Comparison of ENCODE assay signal across 10 cellular contexts in genomic region chrX:11664211-11664888, GRCh38. TPM values are rescaled to one million over a fixed set of nuclear protein-coding genes. Genes with fewer than 3 reads are reported as not detected.
DNase-seq lines count a peak whose midpoint lies in the region; ATAC-seq and TF ChIP-seq lines count a peak whose summit lies in the region.
"Had no signal": no experiment of that assay in that cellular context is flagged by ENCODE, and none has a peak within 500 bp of the region (broad histone marks: within the 10 kb centered on the region; RNA-seq: fewer than 3 reads in every experiment).

No MANE protein-coding gene starts in this region.

- DNase-seq in DMS53 (lab: John Stamatoyannopoulos, UW) (peak; percentile 11), DMS53 treated with DMSO at 0.1 percent for 48 hours (lab: John Stamatoyannopoulos, UW; ENCODE audit: unreplicated experiment) (no peak), cardiac fibroblast (ENCODE audit: low read depth in 2 of 2) (peak; percentile 22 to 24), left kidney (ENCODE audit: low read depth, low spot score) (peak; percentile 38), thoracic aorta (ENCODE audit: low spot score) (no peak), NCI-H510A (lab: John Stamatoyannopoulos, UW) (no peak), NCI-H510A treated with DMSO at 0.1 percent for 48 hours (lab: John Stamatoyannopoulos, UW) (no peak), A172 (ENCODE audit: low spot score) (no peak)
- DNase-seq: NCI-H187; stimulated activated naive CD4-positive, alpha-beta T cell treated with Interleukin-2 at 50 U/mL for 16 hours had no signal

- H3K9me3 ChIP-seq in thoracic aorta: no peaks in the 10 kb centered on the region

- H3K27ac ChIP-seq in thoracic aorta: peak overlapping the region; percentile 53 to 70

- TF ChIP-seq CTCF in cardiac fibroblast (IDR thresholded peaks at IDR 0.05; ENCODE audit: low read depth, low read length): no peak
- TF ChIP-seq CTCF in thoracic aorta (IDR thresholded peaks at IDR 0.05): peak; percentile 5

- H3K4me3 ChIP-seq in cardiac fibroblast (replicated peaks in 1 of 2; ENCODE audit: low read depth in 2 of 2, low read length in 2 of 2) (peak overlapping the region; percentile 45 to 52), thoracic aorta (peak overlapping the region; percentile 73)

- no peak for ATAC-seq in thoracic aorta (ENCODE audit: insufficient number of reproducible peaks, low FRiP score, low read depth)

- H3K36me3 ChIP-seq in thoracic aorta: no peaks in the 10 kb centered on the region

- no peaks in the 10 kb centered on the region for H3K27me3 ChIP-seq in thoracic aorta (replicated peaks; ENCODE audit: insufficient read depth)

- H3K4me1 ChIP-seq in thoracic aorta (ENCODE audit: control insufficient read depth in 1 of 2, low read depth in 2 of 2): no peaks in the 10 kb centered on the region

RNA-seq across cellular contexts. Expression of gene ARHGAP6, which starts 1.4 kb away (rescaled TPM):
- 10 to 100 TPM; 14.6 to 22.3 TPM for total RNA-seq in thoracic aorta
- total RNA-seq in A172 (2014; rRNA removed; shearing (Covaris generic)): 0.28 and 0.38 TPM in 2 replicates

Comparison
In these comparisons a context has a peak if more than half of its experiments do, and no peak if none do; other contexts are left out.
1. DNase-seq: peak in DMS53 (single experiment), cardiac fibroblast (2 of 2) and left kidney (single experiment); none in DMS53 treated with DMSO at 0.1 percent for 48 hours (single experiment), thoracic aorta (single experiment), NCI-H510A (single experiment), NCI-H510A treated with DMSO at 0.1 percent for 48 hours (single experiment) and A172 (single experiment).
2. RNA of gene ARHGAP6, which starts 1.4 kb away (total RNA-seq): 14.6 to 22.3 TPM in thoracic aorta; 0.28 to 0.38 TPM in A172; every median in the first group is over 10 times any median in the second.